In genomic region chr19:45092747-45093678, GRCh38 we compare ENCODE assay signal across 8 cellular contexts. TPM values are rescaled to one million over a fixed set of nuclear protein-coding genes. Genes with fewer than 3 reads are reported as not detected.
DNase-seq lines count a peak whose midpoint lies in the region; ATAC-seq, FAIRE-seq and TF ChIP-seq lines count a peak whose summit lies in the region.

A gene with protein sequence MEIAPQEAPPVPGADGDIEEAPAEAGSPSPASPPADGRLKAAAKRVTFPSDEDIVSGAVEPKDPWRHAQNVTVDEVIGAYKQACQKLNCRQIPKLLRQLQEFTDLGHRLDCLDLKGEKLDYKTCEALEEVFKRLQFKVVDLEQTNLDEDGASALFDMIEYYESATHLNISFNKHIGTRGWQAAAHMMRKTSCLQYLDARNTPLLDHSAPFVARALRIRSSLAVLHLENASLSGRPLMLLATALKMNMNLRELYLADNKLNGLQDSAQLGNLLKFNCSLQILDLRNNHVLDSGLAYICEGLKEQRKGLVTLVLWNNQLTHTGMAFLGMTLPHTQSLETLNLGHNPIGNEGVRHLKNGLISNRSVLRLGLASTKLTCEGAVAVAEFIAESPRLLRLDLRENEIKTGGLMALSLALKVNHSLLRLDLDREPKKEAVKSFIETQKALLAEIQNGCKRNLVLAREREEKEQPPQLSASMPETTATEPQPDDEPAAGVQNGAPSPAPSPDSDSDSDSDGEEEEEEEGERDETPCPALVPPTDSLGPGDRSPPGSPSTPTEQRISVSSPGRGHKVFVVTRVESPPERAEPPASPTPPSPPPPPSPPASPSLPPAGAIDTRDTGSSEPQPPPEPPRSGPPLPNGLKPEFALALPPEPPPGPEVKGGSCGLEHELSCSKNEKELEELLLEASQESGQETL (plus strand): TSS chr19:45093179. CDS start chr19:45093326, 147 bp downstream.

- TF ChIP-seq POLR2A in HCT116 (IDR thresholded peaks at IDR 0.05; ENCODE audit: borderline replicate concordance, extremely low read depth, insufficient read depth, insufficient read length) (peak; percentile 26), NB4 (IDR thresholded peaks at IDR 0.05; ENCODE audit: extremely low read depth, insufficient read length) (no peak)

- no peak within 1 kb of the TSS for H4K8ac ChIP-seq in neuronal stem cell (ENCODE audit: low read depth, low read length)

- ATAC-seq in HCT116, result peak; percentile 71

- no peaks in the 10 kb centered on the region for H3K9me3 ChIP-seq in ES-I3 (ENCODE audit: control insufficient read depth, insufficient read depth, low read length)
- no peaks in the 10 kb centered on the region for H3K9me3 ChIP-seq in HCT116 (ENCODE audit: control insufficient read depth in 1 of 2, insufficient read depth in 1 of 2, low read depth in 1 of 2, low read length in 2 of 2)
- no peaks in the 10 kb centered on the region for H3K9me3 ChIP-seq in neuronal stem cell (replicated peaks in 1 of 2; ENCODE audit: control insufficient read depth in 2 of 2, insufficient read depth in 1 of 2, low read depth in 1 of 2, low read length in 2 of 2)
- H3K9me3 ChIP-seq in subcutaneous abdominal adipose tissue (ENCODE audit: control insufficient read depth in 5 of 5, low read length in 5 of 5), result no peaks in the 10 kb centered on the region

- H4K91ac ChIP-seq in neuronal stem cell (ENCODE audit: low read depth, low read length, poor library complexity), result no peak within 1 kb of the TSS

- no peak within 1 kb of the TSS for H3K4ac ChIP-seq in neuronal stem cell (ENCODE audit: low read length)

- intact Hi-C loops in HCT116 (cut with micrococcal nuclease), result loop anchor here (10.0 kb wide), 2 partner anchors 82 to 682 kb away; partner anchors contain the start of genes BLOC1S3 and TRAPPC6A

- CTCF ChIA-PET in HCT116 (lab: Charles Lee), result interaction anchor here (0.9 to 2.5 kb wide), 3 partner anchors 32 to 38 kb away, joined by 3 to 10 read pairs (median 9); no protein-coding TSS in a partner anchor

- H4K20me1 ChIP-seq in HCT116 (ENCODE audit: insufficient read depth), result no peaks in the 10 kb centered on the region; the same call in 1 of the 2 replicates

- peak within 1 kb of the TSS; percentile 94 to 96 for H3K4me3 ChIP-seq in HCT116 (replicated peaks in 1 of 2; ENCODE audit: low read depth in 1 of 2, low read length in 2 of 2)
- H3K4me3 ChIP-seq in NB4 (ENCODE audit: low read depth, low read length), result peak within 1 kb of the TSS; percentile 83
- H3K4me3 ChIP-seq in neuronal stem cell (ENCODE audit: low read length in 2 of 2), result peak within 1 kb of the TSS; percentile 96 to 100
- peak within 1 kb of the TSS; percentile 85 to 98 (median 92) for H3K4me3 ChIP-seq in subcutaneous abdominal adipose tissue (ENCODE audit: low read depth in 1 of 5, low read length in 5 of 5)

- peak within 1 kb of the TSS; percentile 49 for H2BK5ac ChIP-seq in neuronal stem cell (ENCODE audit: low read length)

- peak within 1 kb of the TSS; percentile 24 for H2BK12ac ChIP-seq in neuronal stem cell (ENCODE audit: low read length)

- peaks cover 6% of the 10 kb centered on the region for H3K36me3 ChIP-seq in ES-I3 (ENCODE audit: insufficient read depth, low read length)
- H3K36me3 ChIP-seq in HCT116 (ENCODE audit: control insufficient read depth in 1 of 2, insufficient read depth in 2 of 2, low read length in 2 of 2), result peaks cover 0 to 8% of the 10 kb centered on the region in 2 experiments; a peak in 2 of 4 replicates
- H3K36me3 ChIP-seq in neuronal stem cell (replicated peaks in 1 of 2; ENCODE audit: control insufficient read depth in 2 of 2, insufficient read depth in 2 of 2, low read length in 2 of 2), result peaks cover 10 to 40% of the 10 kb centered on the region in 2 donors
- peaks cover 0 to 12% (median 8%) of the 10 kb centered on the region in 5 donors for H3K36me3 ChIP-seq in subcutaneous abdominal adipose tissue (ENCODE audit: control insufficient read depth in 5 of 5, insufficient read depth in 5 of 5, low read length in 5 of 5)

- H3K9me2 ChIP-seq in HCT116 (ENCODE audit: insufficient read depth), result no peaks in the 10 kb centered on the region

- H2AFZ ChIP-seq in HCT116 (ENCODE audit: low read depth, low read length, poor library complexity, severe bottlenecking) (peak within 1 kb of the TSS; percentile 93), neuronal stem cell (ENCODE audit: low read length) (peak within 1 kb of the TSS; percentile 92)

- H3K4me1 ChIP-seq in ES-I3 (ENCODE audit: insufficient read depth, low read length) (peaks cover 9% of the 10 kb centered on the region), HCT116 (ENCODE audit: control insufficient read depth in 1 of 2, insufficient read depth in 2 of 2, low read length in 2 of 2) (peaks cover 13 to 57% of the 10 kb centered on the region in 2 experiments; a peak in 3 of 4 replicates), neuronal stem cell (ENCODE audit: control insufficient read depth in 2 of 2, insufficient read depth in 1 of 2, low read depth in 1 of 2, low read length in 2 of 2) (peaks cover 12 to 20% of the 10 kb centered on the region in 2 donors), subcutaneous abdominal adipose tissue (ENCODE audit: control insufficient read depth in 5 of 5, insufficient read depth in 5 of 5, low read length in 5 of 5) (peaks cover 5 to 60% (median 47%) of the 10 kb centered on the region in 5 donors)

- H3K9ac ChIP-seq in ES-I3 (ENCODE audit: low read depth, low read length), result peak within 1 kb of the TSS; percentile 75
- H3K9ac ChIP-seq in HCT116 (ENCODE audit: low read length), result peak within 1 kb of the TSS; percentile 97
- peak within 1 kb of the TSS; percentile 99 for H3K9ac ChIP-seq in neuronal stem cell (ENCODE audit: low read depth, low read length, poor library complexity)
- H3K9ac ChIP-seq in subcutaneous abdominal adipose tissue (ENCODE audit: low read length in 5 of 5), result peak within 1 kb of the TSS; percentile 19 to 96 (median 89)

- POLR2A ChIA-PET in HCT116 (lab: Charles Lee), result interaction anchor here (2.0 to 2.1 kb wide), 2 partner anchors 10 to 14 kb away, joined by 4 to 10 read pairs; partner anchors contain the start of gene GEMIN7

- peak within 1 kb of the TSS; percentile 96 for H3K4me2 ChIP-seq in HCT116 (ENCODE audit: low read length)
- peak within 1 kb of the TSS; percentile 66 for H3K4me2 ChIP-seq in neuronal stem cell (ENCODE audit: insufficient read depth, low read length, poor library complexity, severe bottlenecking)

- peak within 1 kb of the TSS; percentile 93 for H3K18ac ChIP-seq in neuronal stem cell (ENCODE audit: low read length)

- H3K79me1 ChIP-seq in neuronal stem cell (ENCODE audit: low read depth, low read length), result peaks cover 10% of the 10 kb centered on the region

- no peak for FAIRE-seq in frontal cortex (lab: Jason Lieb, UNC)

- H3K27me3 ChIP-seq in HCT116 (ENCODE audit: insufficient read depth, low read length), result no peaks in the 10 kb centered on the region
- H3K27me3 ChIP-seq in neuronal stem cell (ENCODE audit: control insufficient read depth in 3 of 3, insufficient read depth in 3 of 3, low read depth in 1 of 3, low read length in 3 of 3), result no peaks in the 10 kb centered on the region
- no peaks in the 10 kb centered on the region for H3K27me3 ChIP-seq in subcutaneous abdominal adipose tissue (ENCODE audit: control insufficient read depth in 5 of 5, insufficient read depth in 4 of 5, low read length in 5 of 5)

- H3K14ac ChIP-seq in neuronal stem cell (ENCODE audit: low read length), result peak within 1 kb of the TSS; percentile 91

- RAD21 ChIA-PET in HCT116 (lab: Charles Lee; ENCODE audit: low non-redundant PET in 1 of 2, low total read pairs in 2 of 2, uncharacterized antibody in 2 of 2, unreplicated experiment in 2 of 2), result interaction anchor here in 1 of 2 experiments (0.8 kb wide), 1 partner anchor 85 kb away, joined by 3 read pairs; the partner anchor contains the start of genes BLOC1S3 and TRAPPC6A

- peak in 2 of 3 experiments; percentile 10 to 32; a peak in 1 of 6 replicates for TF ChIP-seq CTCF in HCT116 (IDR thresholded peaks at IDR 0.05 in 2 of 3, conservative IDR thresholded peaks at IDR 0.05 in 1 of 3; ENCODE audit: borderline replicate concordance in 1 of 3, insufficient read depth in 1 of 3, low read depth in 2 of 3, low read length in 2 of 3)
- TF ChIP-seq CTCF in NB4 (IDR thresholded peaks at IDR 0.05; ENCODE audit: low read depth, low read length), result no peak

- WGBS in neuronal stem cell (ENCODE audit: extremely low coverage in 2 of 2, insufficient read length in 2 of 2, insufficient replicate concordance in 1 of 2), 2 donors, result no CpG with 5 or more reads among the region's 103 CpGs

- H3K79me2 ChIP-seq in HCT116 (ENCODE audit: insufficient read depth, low read length), result peaks cover 70% of the 10 kb centered on the region

- BruUV-seq in HCT116 (replicated peaks; lab: Mats Ljungman, UMichigan), result no TSS peak

- peak within 1 kb of the TSS; percentile 71 for H3K23ac ChIP-seq in neuronal stem cell (ENCODE audit: low read depth, low read length, poor library complexity)

- no peak within 1 kb of the TSS for H2BK120ac ChIP-seq in neuronal stem cell (ENCODE audit: low read depth, low read length)

- H2BK15ac ChIP-seq in neuronal stem cell (ENCODE audit: low read length), result peak within 1 kb of the TSS; percentile 16

- no peak for TF ChIP-seq RAD21 in HCT116 (IDR thresholded peaks at IDR 0.05; ENCODE audit: low read depth)

- H3K27ac ChIP-seq in HCT116 (ENCODE audit: low read depth, low read length) (peak within 1 kb of the TSS; percentile 84), neuronal stem cell (replicated peaks; ENCODE audit: low read length) (peak within 1 kb of the TSS; percentile 94), subcutaneous abdominal adipose tissue (ENCODE audit: low read depth, low read length) (peak within 1 kb of the TSS; percentile 71)

- DNase-seq in HCT116 (ENCODE audit: low read depth, low spot score) (peak; percentile 98), NB4 (ENCODE audit: low read depth) (peak; percentile 88), SK-N-DZ (ENCODE audit: low spot score) (peak; percentile 96), frontal cortex (ENCODE audit: low spot score in 2 of 2) (peak; percentile 94 to 95), neuronal stem cell (ENCODE audit: low spot score) (peak; percentile 98)
- DNase-seq in activated naive CD4-positive, alpha-beta T cell treated with Interleukin-2 at 50 U/mL for 16 hours, result peak; percentile 92

- H2AK5ac ChIP-seq in neuronal stem cell (ENCODE audit: low read depth, low read length), result peak within 1 kb of the TSS; percentile 73

TF ChIP-seq in HCT116, 20 proteins besides CTCF, POLR2A, EP300 and RAD21 (continues in another document):
- TF ChIP-seq ZFX (IDR thresholded peaks at IDR 0.05), result peak; percentile 68; the same call in 1 of the 2 replicates
- TF ChIP-seq CEBPB (IDR thresholded peaks at IDR 0.05; ENCODE audit: low read depth), result no peak
- no peak for TF ChIP-seq EZH2phosphoT487 (IDR thresholded peaks at IDR 0.05; ENCODE audit: borderline replicate concordance)
- TF ChIP-seq ZNF274 (IDR thresholded peaks at IDR 0.05; ENCODE audit: low read depth, low read length), result no peak
- no peak for TF ChIP-seq JUND (IDR thresholded peaks at IDR 0.05)

RNA-seq across cellular contexts. Expression of the gene that starts here (rescaled TPM):
- total RNA-seq in HCT116 (2021; ENCODE audit: unreplicated experiment) (32.7 TPM), frontal cortex (24.1 TPM)
- 19.0 and 21.7 TPM in 2 replicates for polyA plus RNA-seq in HCT116 (2012)
- 22.6 and 24.6 TPM in 2 replicates for polyA plus RNA-seq in SK-N-DZ (2014; cell fraction: cytosol; rRNA removed)
- 87.5 and 92.9 TPM in 2 replicates for polyA plus RNA-seq in SK-N-DZ (2014; cell fraction: nucleus; rRNA removed)
- 15.6 TPM for polyA plus RNA-seq in neuronal stem cell (2013, experiment 1 of 2)
- polyA plus RNA-seq in neuronal stem cell (2013, experiment 2 of 2), result 15.8 TPM

Comparison
In these comparisons a context has a peak if more than half of its experiments do, and no peak if none do; other contexts are left out.
1. Peak in every context shown above with its lines: DNase-seq, ATAC-seq, H3K4me3 ChIP-seq and H3K27ac ChIP-seq.